Comparison of ENCODE assay signal across 8 cellular contexts in genomic region chr1:169427081-169427611, GRCh38. TPM values are rescaled to one million over a fixed set of nuclear protein-coding genes. Genes with fewer than 3 reads are reported as not detected.
A peak's percentile ranks its signal among the peaks of the same experiment; 100 is the strongest.
DNase-seq lines count a peak whose midpoint lies in the region; ATAC-seq and TF ChIP-seq lines count a peak whose summit lies in the region.

CCDC181 (minus strand) TSS chr1:169427474; CDS start chr1:169424927, 2,547 bp downstream.

- peaks cover 8% of the 10 kb centered on the region for H3K4me1 Mint-ChIP-seq in activated naive CD8-positive, alpha-beta T cell treated with anti-CD3 and anti-CD28 coated beads, Interleukin-2, amount 50 U/mL, for 24 hours

- TF ChIP-seq CTCF in right atrium auricular region (IDR thresholded peaks at IDR 0.05) = no peak
- no peak for TF ChIP-seq CTCF in prostate gland (IDR thresholded peaks at IDR 0.05)

- peaks cover 5% of the 10 kb centered on the region for H3K9me3 Mint-ChIP-seq in activated naive CD8-positive, alpha-beta T cell treated with anti-CD3 and anti-CD28 coated beads, Interleukin-2, amount 50 U/mL, for 24 hours

- in situ Hi-C loops in SK-MEL-5 (cut with HindIII; ENCODE audit: low pct_unique_long_range_greater_than_20kb, low sequenced_read_pairs) = no loop called here

- H3K4me3 ChIP-seq in right atrium auricular region (peak within 1 kb of the TSS; percentile 53 to 57), prostate gland (peak within 1 kb of the TSS; percentile 22 to 29), urinary bladder (ENCODE audit: low read depth, low read length) (peak within 1 kb of the TSS; percentile 47)

- intact Hi-C loops in prostate gland (cut with DNase I) = no loop called here

- peak within 1 kb of the TSS in 1 of 2 donors; percentile 5 for H3K27ac ChIP-seq in right atrium auricular region
- no peak within 1 kb of the TSS for H3K27ac ChIP-seq in prostate gland
- H3K27ac ChIP-seq in urinary bladder (ENCODE audit: low read depth) = no peak within 1 kb of the TSS

- ATAC-seq in GM18502 (IDR thresholded peaks at IDR 0.05; ENCODE audit: poor library complexity, unreplicated experiment) = peak; percentile 98
- peak; percentile 85 for ATAC-seq in HG03520 (IDR thresholded peaks at IDR 0.05; ENCODE audit: unreplicated experiment)
- ATAC-seq in activated naive CD8-positive, alpha-beta T cell treated with anti-CD3 and anti-CD28 coated beads, Interleukin-2, amount 50 U/mL, for 24 hours = peak; percentile 98

- TF ChIP-seq POLR2A in prostate gland (IDR thresholded peaks at IDR 0.05) = no peak

- H3K4me3 Mint-ChIP-seq in activated naive CD8-positive, alpha-beta T cell treated with anti-CD3 and anti-CD28 coated beads, Interleukin-2, amount 50 U/mL, for 24 hours = peak within 1 kb of the TSS; percentile 85

- H3K4me1 ChIP-seq in right atrium auricular region = no peaks in the 10 kb centered on the region
- H3K4me1 ChIP-seq in prostate gland (replicated peaks) = no peaks in the 10 kb centered on the region
- no peaks in the 10 kb centered on the region for H3K4me1 ChIP-seq in urinary bladder (ENCODE audit: insufficient read depth)

- peaks cover 66% of the 10 kb centered on the region for H3K27me3 Mint-ChIP-seq in activated naive CD8-positive, alpha-beta T cell treated with anti-CD3 and anti-CD28 coated beads, Interleukin-2, amount 50 U/mL, for 24 hours

- H3K36me3 ChIP-seq in right atrium auricular region = no peaks in the 10 kb centered on the region
- H3K36me3 ChIP-seq in prostate gland = no peaks in the 10 kb centered on the region
- no peaks in the 10 kb centered on the region for H3K36me3 ChIP-seq in urinary bladder (ENCODE audit: insufficient read depth)

- no peaks in the 10 kb centered on the region for H3K9me3 ChIP-seq in right atrium auricular region
- H3K9me3 ChIP-seq in prostate gland = no peaks in the 10 kb centered on the region

- no peaks in the 10 kb centered on the region for H3K36me3 Mint-ChIP-seq in activated naive CD8-positive, alpha-beta T cell treated with anti-CD3 and anti-CD28 coated beads, Interleukin-2, amount 50 U/mL, for 24 hours (ENCODE audit: low read depth)

- H3K27ac Mint-ChIP-seq in activated naive CD8-positive, alpha-beta T cell treated with anti-CD3 and anti-CD28 coated beads, Interleukin-2, amount 50 U/mL, for 24 hours = no peak within 1 kb of the TSS

- H3K27me3 ChIP-seq in right atrium auricular region (no peaks in the 10 kb centered on the region), prostate gland (replicated peaks; ENCODE audit: insufficient read depth) (no peaks in the 10 kb centered on the region)

- WGBS in prostate gland = under 1% methylated on average over 26 of the region's 26 CpGs
- WGBS in urinary bladder = under 1% methylated on average over 26 of the region's 26 CpGs

- peak; percentile 68 for DNase-seq in SK-MEL-5 (ENCODE audit: low read depth, low spot score)
- DNase-seq in activated naive CD8-positive, alpha-beta T cell treated with anti-CD3 and anti-CD28 coated beads, Interleukin-2, amount 50 U/mL, for 24 hours = peak; percentile 73
- DNase-seq in right atrium auricular region (ENCODE audit: low spot score) = no peak
- peak; percentile 11 for DNase-seq in prostate gland (ENCODE audit: low spot score)
- DNase-seq in 8988T = no peak

RNA-seq across cellular contexts. Expression of gene CCDC181, which starts in this region (rescaled TPM):
- total RNA-seq in SK-MEL-5 (2014; rRNA removed; shearing (Covaris generic)) = 0.13 TPM in 1 of 2 replicates, not detected in the other
- polyA plus RNA-seq in SK-MEL-5 (2015; cell fraction: cytosol; rRNA removed) = 0.26 TPM in 1 of 2 replicates, not detected in the other
- polyA plus RNA-seq in SK-MEL-5 (2015; cell fraction: nucleus; rRNA removed) = not detected in 2 replicates
- total RNA-seq in right atrium auricular region (1 to 10 TPM in 1 of 2 donors, under 1 TPM in 1; 0.37 to 1.9 TPM), prostate gland (1 to 10 TPM in 1 of 2 donors, under 1 TPM in 1; 0.32 to 5.6 TPM), urinary bladder (2.0 TPM)
- polyA plus RNA-seq in urinary bladder = 0.24 TPM

Comparison
In these comparisons a context has a peak if more than half of its experiments do, and no peak if none do; other contexts are left out.
1. Peak in DNase-seq in SK-MEL-5; RNA of the gene not detected or under 1 TPM.
2. DNase-seq: peak in activated naive CD8-positive, alpha-beta T cell treated with anti-CD3 and anti-CD28 coated beads, Interleukin-2, amount 50 U/mL, for 24 hours (single experiment) and prostate gland (single experiment); none in right atrium auricular region (single experiment) and 8988T (single experiment).
3. Peak in every context shown above with its lines, with median percentiles within 50 percentile points of each other: ATAC-seq and H3K4me3 ChIP-seq.